8 cellular contexts compared by ENCODE assay signal in genomic region chr6:13614926-13615801, GRCh38. TPM values are rescaled to one million over a fixed set of nuclear protein-coding genes. Genes with fewer than 3 reads are reported as not detected.
DNase-seq lines count a peak whose midpoint lies in the region; ATAC-seq, FAIRE-seq and TF ChIP-seq lines count a peak whose summit lies in the region.

NOL7 (plus strand) TSS chr6:13615335; CDS start chr6:13615359, 24 bp downstream.

- TF ChIP-seq CTCF in AG04450 (IDR thresholded peaks at IDR 0.05; ENCODE audit: low read depth, low read length) (peak; percentile 87), VCaP (conservative IDR thresholded peaks at IDR 0.05) (peak; percentile 68), breast epithelium (IDR thresholded peaks at IDR 0.05) (peak; percentile 88 to 97 (median 95))

- H3K9me3 ChIP-seq in AG04450 (ENCODE audit: control insufficient read depth, insufficient read depth, low read length) (peaks cover 5% of the 10 kb centered on the region; the same call in 1 of the 2 replicates), breast epithelium (no peaks in the 10 kb centered on the region), iPS-20b (ENCODE audit: insufficient read depth, low read depth, low read length) (no peaks in the 10 kb centered on the region), small intestine (ENCODE audit: control insufficient read depth, low read depth) (no peaks in the 10 kb centered on the region)

- H3K9ac ChIP-seq in iPS-20b (ENCODE audit: low read depth, low read length), result peak within 1 kb of the TSS; percentile 95

- H3K36me3 ChIP-seq in breast epithelium (peaks cover 3% of the 10 kb centered on the region), iPS-20b (ENCODE audit: insufficient read depth, low read depth, low read length) (peaks cover 37% of the 10 kb centered on the region), small intestine (ENCODE audit: control insufficient read depth in 2 of 2, insufficient read depth in 2 of 2, low read length in 2 of 2) (peaks cover 9 to 11% of the 10 kb centered on the region in 2 donors)

- intact Hi-C loops in breast epithelium (cut with DNase I; ENCODE audit: low total_unique reads), result no loop called here

- FAIRE-seq in small intestine (lab: Jason Lieb, UNC), result no peak

- CTCF ChIA-PET in AG04450 (lab: Charles Lee), result interaction anchor here (0.6 to 5.6 kb wide), 32 partner anchors 10 to 459 kb away, joined by 3 to 37 read pairs (median 4); partner anchors contain the start of genes SIRT5 and TBC1D7

- POLR2A ChIA-PET in AG04450 (lab: Yijun Ruan, JAX), result interaction anchor here (0.6 to 3.1 kb wide), 14 partner anchors 10 to 453 kb away, joined by 3 to 30 read pairs (median 4); partner anchors contain the start of genes GFOD1, SIRT5 and TBC1D7

- DNase-seq in AG04450 (ENCODE audit: low read depth, low spot score), result peak; percentile 98
- DNase-seq in NCI-H2196 (lab: John Stamatoyannopoulos, UW; ENCODE audit: unreplicated experiment), result peak; percentile 97
- peak; percentile 95 to 98 for DNase-seq in breast epithelium (ENCODE audit: low spot score in 2 of 2)
- peak; percentile 98 for DNase-seq in small intestine

- H3K27ac ChIP-seq in AG04450 (ENCODE audit: low read depth, low read length) (peak within 1 kb of the TSS; percentile 94), VCaP (peak within 1 kb of the TSS; percentile 67), breast epithelium (peak within 1 kb of the TSS; percentile 88 to 96), iPS-20b (ENCODE audit: low read length) (peak within 1 kb of the TSS; percentile 27), small intestine (ENCODE audit: low read depth in 1 of 2, low read length in 1 of 2) (peak within 1 kb of the TSS; percentile 84 to 93)

- ATAC-seq in GM18868 (IDR thresholded peaks at IDR 0.05; ENCODE audit: unreplicated experiment) (peak; percentile 82), HG03108 (IDR thresholded peaks at IDR 0.05; ENCODE audit: unreplicated experiment) (peak; percentile 91)

- H3K4me1 ChIP-seq in breast epithelium (peaks cover 0 to 16% of the 10 kb centered on the region in 2 donors), iPS-20b (ENCODE audit: insufficient read depth, low read length) (peaks cover 8% of the 10 kb centered on the region; the same call in 1 of the 2 replicates), small intestine (ENCODE audit: control insufficient read depth in 2 of 2, insufficient read depth in 1 of 2, low read depth in 1 of 2, low read length in 1 of 2) (peaks cover 0 to 3% of the 10 kb centered on the region in 2 donors)

- peak; percentile 86 for TF ChIP-seq POLR2A in breast epithelium (IDR thresholded peaks at IDR 0.05)

- H3K4me3 ChIP-seq in AG04450 (ENCODE audit: low read depth, low read length) (peak within 1 kb of the TSS; percentile 98), breast epithelium (peak within 1 kb of the TSS; percentile 72 to 98 (median 78)), iPS-20b (ENCODE audit: low read length) (peak within 1 kb of the TSS; percentile 99), small intestine (ENCODE audit: low read depth in 1 of 2, low read length in 2 of 2) (peak within 1 kb of the TSS; percentile 80 to 83)

- H3K27me3 ChIP-seq in AG04450 (ENCODE audit: control insufficient read depth, insufficient read depth, low read length), result no peaks in the 10 kb centered on the region
- no peaks in the 10 kb centered on the region for H3K27me3 ChIP-seq in breast epithelium
- H3K27me3 ChIP-seq in iPS-20b (ENCODE audit: insufficient read depth, low read length), result no peaks in the 10 kb centered on the region
- H3K27me3 ChIP-seq in small intestine (ENCODE audit: control insufficient read depth in 2 of 2, insufficient read depth in 2 of 2, low read length in 2 of 2), result no peaks in the 10 kb centered on the region

- WGBS in small intestine, 3 donors, result 0 to 1% (median 0%) methylated on average over 76 to 85 of the region's 85 CpGs

RNA-seq across cellular contexts. Expression of gene NOL7, which starts in this region (rescaled TPM):
- 31.3 and 46.6 TPM in 2 replicates for polyA plus RNA-seq in AG04450 (2011; rRNA removed)
- 4.3 and 6.9 TPM in 2 replicates for polyA minus RNA-seq in AG04450 (2011; rRNA and poly(A)+ RNA removed)
- 10 to 100 TPM; 75.7 to 83.4 (median 80.5) TPM for total RNA-seq in breast epithelium
- polyA plus RNA-seq in small intestine, result 10 to 100 TPM; 62.6 to 80.2 (median 79.3) TPM

Comparison
In these comparisons a context has a peak if more than half of its experiments do, and no peak if none do; other contexts are left out.
1. Peak in every context shown above with its lines: DNase-seq, ATAC-seq, H3K4me3 ChIP-seq and H3K27ac ChIP-seq.
2. H3K27ac ChIP-seq: peak in every context shown above with its lines; median percentile 94 in AG04450; 92 in breast epithelium; 88 in small intestine; 67 in VCaP; 27 in iPS-20b.